Comparison of ENCODE assay signal across 9 cellular contexts in genomic region chr18:58288922-58289797, GRCh38.
DNase-seq lines count a peak whose midpoint lies in the region; ATAC-seq and TF ChIP-seq lines count a peak whose summit lies in the region.
"Had no signal": no experiment of that assay in that cellular context is flagged by ENCODE, and none has a peak within 500 bp of the region (broad histone marks: within the 10 kb centered on the region; RNA-seq: fewer than 3 reads in every experiment).

No MANE protein-coding gene starts in this region.

- H3K36me3 ChIP-seq in Panc1 (ENCODE audit: control insufficient read depth, insufficient read depth, low read length): no peaks in the 10 kb centered on the region
- no peaks in the 10 kb centered on the region for H3K36me3 ChIP-seq in Karpas-422 (ENCODE audit: insufficient read depth, low read length)

- peaks cover 38% of the 10 kb centered on the region; the same call in 1 of the 2 replicates for H4K20me1 ChIP-seq in Karpas-422 (ENCODE audit: insufficient read depth, low read depth, low read length)

- H3K27ac Mint-ChIP-seq in memory B cell: no peak overlapping the region
- H3K27ac Mint-ChIP-seq: stimulated activated naive CD8-positive, alpha-beta T cell treated with anti-CD3 and anti-CD28 coated beads, Interleukin-15, Interleukin-2, amounts not matched to agents 100 ng/mL and 50 ng/mL, for 24 hours had no signal

- H3K9me3 ChIP-seq in Panc1 (ENCODE audit: control insufficient read depth, insufficient read depth, low read depth, low read length) (no peaks in the 10 kb centered on the region), Karpas-422 (ENCODE audit: low read length) (no peaks in the 10 kb centered on the region)

- H3K4me3 Mint-ChIP-seq in memory B cell: no peak overlapping the region
- H3K4me3 Mint-ChIP-seq: stimulated activated naive CD8-positive, alpha-beta T cell treated with anti-CD3 and anti-CD28 coated beads, Interleukin-15, Interleukin-2, amounts not matched to agents 100 ng/mL and 50 ng/mL, for 24 hours had no signal

- CTCF ChIA-PET in Panc1 (lab: Charles Lee): no interaction called here

- in situ Hi-C loops in Panc1 (cut with HindIII; ENCODE audit: low pct_unique_long_range_greater_than_20kb, low sequenced_read_pairs): no loop called here

- no peaks in the 10 kb centered on the region for H3K9me2 ChIP-seq in Karpas-422 (replicated peaks; ENCODE audit: insufficient read depth, low read length)

- no peaks in the 10 kb centered on the region for H3K79me2 ChIP-seq in Karpas-422 (ENCODE audit: low read length)

- no peak overlapping the region for H2AFZ ChIP-seq in Karpas-422 (ENCODE audit: low read length)

- no peaks in the 10 kb centered on the region for H3K9me3 Mint-ChIP-seq in memory B cell
- H3K9me3 Mint-ChIP-seq: stimulated activated naive CD8-positive, alpha-beta T cell treated with anti-CD3 and anti-CD28 coated beads, Interleukin-15, Interleukin-2, amounts not matched to agents 100 ng/mL and 50 ng/mL, for 24 hours had no signal

- H3K36me3 Mint-ChIP-seq in memory B cell: peaks cover 6% of the 10 kb centered on the region

- H3K27ac ChIP-seq in Panc1 (ENCODE audit: low read length): peak overlapping the region; percentile 44
- H3K27ac ChIP-seq in Karpas-422 (ENCODE audit: low read length): no peak overlapping the region
- H3K27ac ChIP-seq in coronary artery: no peak overlapping the region

- H3K27me3 ChIP-seq in Panc1 (ENCODE audit: control insufficient read depth, insufficient read depth, low read length) (no peaks in the 10 kb centered on the region), Karpas-422 (ENCODE audit: low read length) (no peaks in the 10 kb centered on the region)

- H3K4me1 ChIP-seq in Panc1 (ENCODE audit: control insufficient read depth, insufficient read depth, low read length) (peaks cover 38% of the 10 kb centered on the region), Karpas-422 (ENCODE audit: low read length) (no peaks in the 10 kb centered on the region)

- H3K4me1 Mint-ChIP-seq in memory B cell: peaks cover 19% of the 10 kb centered on the region

- no peak overlapping the region for H3K4me2 ChIP-seq in Karpas-422 (ENCODE audit: low read depth, low read length, poor library complexity, severe bottlenecking)

- BruUV-seq in Panc1 (replicated peaks; lab: Mats Ljungman, UMichigan): no TSS peak

- peak; percentile 94 for ATAC-seq in GM18867 (IDR thresholded peaks at IDR 0.05; ENCODE audit: unreplicated experiment)
- peak; percentile 73 for ATAC-seq in HG02763 (IDR thresholded peaks at IDR 0.05; ENCODE audit: unreplicated experiment)
- peak; percentile 86 for ATAC-seq in Panc1
- peak; percentile 59 for ATAC-seq in memory B cell (ENCODE audit: low read depth)

- no peak for DNase-seq in Panc1 (ENCODE audit: low read depth, low spot score)
- DNase-seq in memory B cell (ENCODE audit: low spot score in 2 of 2): no peak
- no peak for DNase-seq in Karpas-422
- DNase-seq in dedifferentiated amniotic fluid mesenchymal stem cell (ENCODE audit: extremely low spot score): no peak
- DNase-seq in MV-4-11 (lab: John Stamatoyannopoulos, UW): no peak
- DNase-seq in coronary artery (ENCODE audit: low spot score): no peak

- TF ChIP-seq CTCF in Panc1 (IDR thresholded peaks at IDR 0.05) (no peak), coronary artery (IDR thresholded peaks at IDR 0.05) (no peak)

- H3K9ac ChIP-seq in Karpas-422 (ENCODE audit: low read length): no peak overlapping the region

- H3K4me3 ChIP-seq in Panc1 (ENCODE audit: low read depth in 2 of 2, low read length in 2 of 2) (0 out of 4 replicates have a peak overlapping the region, but pooled peaks of 1 of the 2 experiments have one; percentile 9), Karpas-422 (ENCODE audit: low read length) (no peak overlapping the region), coronary artery (no peak overlapping the region)

- no peaks in the 10 kb centered on the region for H3K27me3 Mint-ChIP-seq in memory B cell
- H3K27me3 Mint-ChIP-seq: stimulated activated naive CD8-positive, alpha-beta T cell treated with anti-CD3 and anti-CD28 coated beads, Interleukin-15, Interleukin-2, amounts not matched to agents 100 ng/mL and 50 ng/mL, for 24 hours had no signal

- intact Hi-C loops in Panc1 (cut with micrococcal nuclease; ENCODE audit: unreplicated experiment): no loop called here

- POLR2A ChIA-PET in Panc1 (lab: Charles Lee): no interaction called here
